In genomic region chr3:1404270-1404669, GRCh38 we compare ENCODE assay signal across 17 cellular contexts.
DNase-seq lines count a peak whose midpoint lies in the region; ATAC-seq, FAIRE-seq and TF ChIP-seq lines count a peak whose summit lies in the region.
"Had no signal": no experiment of that assay in that cellular context is flagged by ENCODE, and none has a peak within 500 bp of the region (broad histone marks: within the 10 kb centered on the region; RNA-seq: fewer than 3 reads in every experiment).

No MANE protein-coding gene starts in this region.

- ATAC-seq in lower lobe of right lung (peak; percentile 67 to 72), GM19467 (IDR thresholded peaks at IDR 0.05; ENCODE audit: unreplicated experiment) (no peak), GM21423 (IDR thresholded peaks at IDR 0.05; ENCODE audit: unreplicated experiment) (no peak)
- ATAC-seq: esophagus mucosa had no signal

- H3K27me3 ChIP-seq in cardiac muscle cell (no peaks in the 10 kb centered on the region), left ventricle myocardium inferior (ENCODE audit: low read depth) (no peaks in the 10 kb centered on the region), lower lobe of right lung (ENCODE audit: low read depth) (no peaks in the 10 kb centered on the region)

- peak in 1 of 2 donors; percentile 45 for DNase-seq in cardiac muscle cell (ENCODE audit: low read depth in 1 of 2, low spot score in 1 of 2)
- no peak for DNase-seq in left ventricle myocardium inferior
- peak; percentile 1 for DNase-seq in astrocyte of the cerebellum (ENCODE audit: low read depth)
- DNase-seq in lower lobe of right lung = no peak
- peak; percentile 58 for DNase-seq in urothelium cell line (ENCODE audit: low spot score)
- no peak for DNase-seq in effector CD4-positive, alpha-beta T cell
- DNase-seq: activated CD8-positive, alpha-beta memory T cell treated with anti-CD3 and anti-CD28 coated beads for 24 hours; activated naive CD4-positive, alpha-beta T cell treated with Interleukin-2 at 50 U/mL for 16 hours; hippocampal formation; NCI-H446; stimulated activated CD4-positive, alpha-beta T cell treated with anti-CD3 and anti-CD28 coated beads, Interleukin-1b, Interleukin-23, amount 100 ng/mL, for 48 hours had no signal

- TF ChIP-seq CTCF in cardiac muscle cell (IDR thresholded peaks at IDR 0.05; ENCODE audit: low read depth, low read length) = no peak
- TF ChIP-seq CTCF in left ventricle myocardium inferior (IDR thresholded peaks at IDR 0.05; ENCODE audit: borderline replicate concordance) = no peak
- TF ChIP-seq CTCF in astrocyte of the cerebellum (IDR thresholded peaks at IDR 0.05; ENCODE audit: low read depth, low read length, missing control alignments) = no peak
- no peak for TF ChIP-seq CTCF in lower lobe of right lung (IDR thresholded peaks at IDR 0.05)

- intact Hi-C loops in left ventricle myocardium inferior (cut with micrococcal nuclease) = no loop called here
- intact Hi-C loops in lower lobe of right lung (cut with DNase I) = no loop called here

- H3K4me3 ChIP-seq in cardiac muscle cell = no peak overlapping the region
- no peak overlapping the region for H3K4me3 ChIP-seq in left ventricle myocardium inferior
- no peak overlapping the region for H3K4me3 ChIP-seq in astrocyte of the cerebellum (ENCODE audit: low read depth, low read length)
- no peak overlapping the region for H3K4me3 ChIP-seq in lower lobe of right lung
- H3K4me3 ChIP-seq: prostate gland had no signal

- no peaks in the 10 kb centered on the region for H3K36me3 ChIP-seq in cardiac muscle cell
- no peaks in the 10 kb centered on the region for H3K36me3 ChIP-seq in left ventricle myocardium inferior
- H3K36me3 ChIP-seq in lower lobe of right lung = no peaks in the 10 kb centered on the region
- H3K36me3 ChIP-seq: prostate gland had no signal

- peak overlapping the region; percentile 35 for H3K27ac ChIP-seq in cardiac muscle cell
- H3K27ac ChIP-seq in left ventricle myocardium inferior (replicated peaks) = no peak overlapping the region
- H3K27ac ChIP-seq in lower lobe of right lung = no peak overlapping the region
- H3K27ac ChIP-seq: prostate gland had no signal

- H3K9me3 ChIP-seq in cardiac muscle cell (ENCODE audit: low read depth) = no peaks in the 10 kb centered on the region
- peaks cover 6% of the 10 kb centered on the region for H3K9me3 ChIP-seq in left ventricle myocardium inferior (replicated peaks)
- no peaks in the 10 kb centered on the region for H3K9me3 ChIP-seq in lower lobe of right lung
- H3K9me3 ChIP-seq: prostate gland had no signal

- no peak for FAIRE-seq in urothelium cell line (lab: Jason Lieb, UNC)
- FAIRE-seq: GM12891, TTC549 had no signal

- in situ Hi-C loops in astrocyte of the cerebellum (cut with HindIII; ENCODE audit: low sequenced_read_pairs) = no loop called here

- peaks cover 3% of the 10 kb centered on the region for H3K4me1 ChIP-seq in cardiac muscle cell (ENCODE audit: low read depth)
- H3K4me1 ChIP-seq in left ventricle myocardium inferior = no peaks in the 10 kb centered on the region
- H3K4me1 ChIP-seq in lower lobe of right lung = no peaks in the 10 kb centered on the region
- H3K4me1 ChIP-seq: prostate gland had no signal

Comparison
In these comparisons a context has a peak if more than half of its experiments do, and no peak if none do; other contexts are left out.
1. DNase-seq: peak in astrocyte of the cerebellum (single experiment) and urothelium cell line (single experiment); none in left ventricle myocardium inferior (single experiment), lower lobe of right lung (single experiment) and effector CD4-positive, alpha-beta T cell (single experiment).
2. ATAC-seq: peak in lower lobe of right lung (2 of 2); none in GM19467 (single experiment) and GM21423 (single experiment).